ENCODE assay signal across 8 cellular contexts in the genomic region with DNA sequence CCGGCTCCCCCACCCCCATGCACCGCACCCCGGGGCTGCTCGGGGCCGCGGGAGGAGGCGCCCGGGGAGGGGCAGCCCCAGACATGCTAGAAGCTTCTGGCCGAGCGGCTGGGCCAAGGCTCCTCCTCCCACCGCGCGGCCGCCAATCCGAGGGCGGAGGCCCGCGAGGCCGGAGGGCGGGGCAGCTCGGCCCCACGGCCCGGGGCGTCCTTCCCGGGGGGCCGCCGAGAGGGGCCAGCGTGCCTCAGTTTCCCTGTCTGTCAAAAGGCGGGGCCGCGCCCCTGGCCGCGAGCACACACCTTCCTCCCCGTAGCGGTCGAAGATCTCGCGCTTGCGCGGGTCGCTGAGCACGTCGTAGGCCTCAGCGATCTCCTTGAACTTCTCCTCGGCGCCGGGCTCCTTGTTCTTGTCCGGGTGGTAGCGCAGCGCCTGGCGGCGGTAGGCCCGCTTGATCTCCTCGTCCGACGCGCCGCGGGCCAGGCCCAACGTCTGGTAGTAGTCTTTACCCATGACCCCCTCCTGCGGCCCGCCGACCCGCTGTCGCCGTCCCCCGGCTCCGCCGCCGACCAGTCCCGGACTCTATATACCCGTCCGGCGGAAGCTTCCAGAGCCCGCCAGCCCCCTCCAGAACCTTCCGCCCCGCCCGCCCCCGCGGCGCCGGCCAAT. TPM values are rescaled to one million over a fixed set of nuclear protein-coding genes. Genes with fewer than 3 reads are reported as not detected.
A peak's percentile ranks its signal among the peaks of the same experiment; 100 is the strongest.
DNase-seq lines count a peak whose midpoint lies in the region; ATAC-seq and TF ChIP-seq lines count a peak whose summit lies in the region.

Gene DNAJB1 (minus strand): TSS at position 558 of the 666 bp plus-strand sequence. CDS start 48 bp downstream, at position 510.

- CTCF ChIA-PET in CD8-positive, alpha-beta T cell (lab: Charles Lee): interaction anchor here (0.7 to 1.4 kb wide), 6 partner anchors 11 to 103 kb away, joined by 3 to 5 read pairs (median 4); no protein-coding TSS in a partner anchor
- CTCF ChIA-PET in PC-9 (lab: Charles Lee): interaction anchor here (0.7 to 1.7 kb wide), 3 partner anchors 14 to 45 kb away, joined by 3 to 4 read pairs (median 3); no protein-coding TSS in a partner anchor

- H3K79me2 ChIP-seq in PC-9 (ENCODE audit: low read depth): peaks cover 48% of the 10 kb centered on the region

- BruUV-seq in PC-9 (replicated peaks; lab: Mats Ljungman, UMichigan): no TSS peak

- no peaks in the 10 kb centered on the region for H3K9me3 Mint-ChIP-seq in CD8-positive, alpha-beta T cell

- TF ChIP-seq EP300 in gastroesophageal sphincter (IDR thresholded peaks at IDR 0.05): no peak
- TF ChIP-seq EP300 in transverse colon (IDR thresholded peaks at IDR 0.05; ENCODE audit: low read depth): no peak

- POLR2A ChIA-PET in CD8-positive, alpha-beta T cell (lab: Charles Lee): interaction anchor here (0.6 to 5.3 kb wide), 25 partner anchors 9 to 544 kb away, joined by 3 to 133 read pairs (median 4); partner anchors contain the start of genes ADGRE5, DDX39A, GIPC1 and NDUFB7
- POLR2A ChIA-PET in PC-9 (lab: Charles Lee; ENCODE audit: unreplicated experiment): interaction anchor here (0.5 to 1.7 kb wide), 11 partner anchors 9 to 901 kb away, joined by 3 to 25 read pairs (median 6); partner anchors contain the start of gene ADGRE5

- peak; percentile 2 for ATAC-seq in CD8-positive, alpha-beta T cell
- ATAC-seq in HG03342 (IDR thresholded peaks at IDR 0.05; ENCODE audit: unreplicated experiment): peak; percentile 54
- peak; percentile 90 for ATAC-seq in gastroesophageal sphincter

- peaks cover 34% of the 10 kb centered on the region for H4K20me1 ChIP-seq in PC-9 (ENCODE audit: insufficient read depth)

- peak within 1 kb of the TSS; percentile 95 for H3K4me3 Mint-ChIP-seq in CD8-positive, alpha-beta T cell

- in situ Hi-C loops in transverse colon (cut with MboI; ENCODE audit: low pct_ligation_motif_present in 1 of 4, low pct_unique_long_range_greater_than_20kb in 1 of 4, low sequenced_read_pairs in 3 of 4): no loop called here

- peaks cover 68% of the 10 kb centered on the region for H3K4me1 ChIP-seq in CD8-positive, alpha-beta T cell (ENCODE audit: insufficient read depth, low read length)
- H3K4me1 ChIP-seq in PC-9 (replicated peaks; ENCODE audit: insufficient read depth) (peaks cover 46% of the 10 kb centered on the region), gastroesophageal sphincter (peaks cover 0 to 50% (median 30%) of the 10 kb centered on the region in 3 donors), neuron (ENCODE audit: insufficient read depth, low read length) (peaks cover 36% of the 10 kb centered on the region), transverse colon (peaks cover 24 to 65% (median 37%) of the 10 kb centered on the region in 4 donors)

- peaks cover 66% of the 10 kb centered on the region for H3F3A ChIP-seq in PC-9 (ENCODE audit: insufficient read depth, low read depth)

- no peaks in the 10 kb centered on the region for H3K27me3 Mint-ChIP-seq in CD8-positive, alpha-beta T cell (ENCODE audit: low read depth)

- H3K9me2 ChIP-seq in PC-9 (ENCODE audit: insufficient read depth): no peaks in the 10 kb centered on the region

- peaks cover 47% of the 10 kb centered on the region for H3K36me3 Mint-ChIP-seq in CD8-positive, alpha-beta T cell

- TF ChIP-seq CTCF in CD8-positive, alpha-beta T cell (IDR thresholded peaks at IDR 0.05): no peak
- TF ChIP-seq CTCF in PC-9 (conservative IDR thresholded peaks at IDR 0.05) (no peak), gastroesophageal sphincter (IDR thresholded peaks at IDR 0.05) (no peak), transverse colon (IDR thresholded peaks at IDR 0.05) (peak in 1 of 5 experiments; percentile 13)

- peaks cover 36% of the 10 kb centered on the region for H3K36me3 ChIP-seq in CD8-positive, alpha-beta T cell (ENCODE audit: insufficient read depth, low read length)
- H3K36me3 ChIP-seq in PC-9 (ENCODE audit: low read depth) (peaks cover 34% of the 10 kb centered on the region), gastroesophageal sphincter (peaks cover 0 to 39% of the 10 kb centered on the region in 2 donors), neuron (ENCODE audit: insufficient read depth, low read length) (peaks cover 31% of the 10 kb centered on the region), transverse colon (peaks cover 0 to 25% (median 13%) of the 10 kb centered on the region in 4 donors)

- peak; percentile 97 to 98 for TF ChIP-seq POLR2A in gastroesophageal sphincter (IDR thresholded peaks at IDR 0.05)
- peak; percentile 99 for TF ChIP-seq POLR2A in transverse colon (IDR thresholded peaks at IDR 0.05)

- no peaks in the 10 kb centered on the region for H3K9me3 ChIP-seq in CD8-positive, alpha-beta T cell (ENCODE audit: low read length)
- H3K9me3 ChIP-seq in PC-9 (ENCODE audit: insufficient read depth, low read depth) (no peaks in the 10 kb centered on the region), gastroesophageal sphincter (no peaks in the 10 kb centered on the region), neuron (ENCODE audit: low read length) (no peaks in the 10 kb centered on the region), transverse colon (no peaks in the 10 kb centered on the region)

- H3K4me1 Mint-ChIP-seq in CD8-positive, alpha-beta T cell (ENCODE audit: low read depth): peaks cover 67% of the 10 kb centered on the region

- peak within 1 kb of the TSS; percentile 95 for H3K4me2 ChIP-seq in PC-9

- H3K4me3 ChIP-seq in CD8-positive, alpha-beta T cell (ENCODE audit: low read depth, low read length): peak within 1 kb of the TSS; percentile 80
- peak within 1 kb of the TSS; percentile 99 for H3K4me3 ChIP-seq in PC-9
- H3K4me3 ChIP-seq in gastroesophageal sphincter: peak within 1 kb of the TSS; percentile 82 to 94
- peak within 1 kb of the TSS; percentile 88 for H3K4me3 ChIP-seq in neuron (ENCODE audit: low read length)
- H3K4me3 ChIP-seq in transverse colon: peak within 1 kb of the TSS; percentile 64 to 99 (median 94)

- intact Hi-C loops in CD8-positive, alpha-beta T cell (cut with DNase I, micrococcal nuclease): loop anchor here (1.0 to 5.0 kb wide), 6 partner anchors 11 to 381 kb away; partner anchors contain the start of genes TECR (in 2 of the 2), ADGRE5 (in 1 of the 2), DDX39A (in 1 of the 2) and GIPC1 (in 1 of the 2)
- intact Hi-C loops in PC-9 (cut with micrococcal nuclease; ENCODE audit: unreplicated experiment): loop anchor here (1.0 to 10.0 kb wide), 3 partner anchors 38 to 383 kb away; partner anchors contain the start of genes ASF1B and PTGER1
- intact Hi-C loops in transverse colon (cut with DNase I; ENCODE audit: low total_unique reads): loop anchor here (10.0 kb wide), 1 partner anchor 1363 kb away; the partner anchor contains the start of genes IER2 and STX10

- peak within 1 kb of the TSS; percentile 97 for H3K27ac Mint-ChIP-seq in CD8-positive, alpha-beta T cell

- no peaks in the 10 kb centered on the region for H3K27me3 ChIP-seq in CD8-positive, alpha-beta T cell (ENCODE audit: insufficient read depth, low read length)
- H3K27me3 ChIP-seq in PC-9 (ENCODE audit: insufficient read depth, low read depth): no peaks in the 10 kb centered on the region
- no peaks in the 10 kb centered on the region for H3K27me3 ChIP-seq in gastroesophageal sphincter
- no peaks in the 10 kb centered on the region for H3K27me3 ChIP-seq in neuron (ENCODE audit: insufficient read depth, low read length)
- no peaks in the 10 kb centered on the region for H3K27me3 ChIP-seq in transverse colon

- DNase-seq in CD8-positive, alpha-beta T cell: peak in 5 of 7 experiments; percentile 51 to 68 (median 55)
- peak; percentile 86 for DNase-seq in GM19238 (ENCODE audit: insufficient read length, low spot score)
- DNase-seq in PC-9: peak in 1 of 2 experiments; percentile 80
- DNase-seq in activated naive CD4-positive, alpha-beta T cell treated with Interleukin-2 at 50 U/mL for 16 hours: peak; percentile 71
- DNase-seq in transverse colon: peak; percentile 88

- 2% methylated on average over 9 of the region's 82 CpGs; no CpG with 5 or more reads in 1 of the 2 donors for WGBS in gastroesophageal sphincter (ENCODE audit: low coverage in 1 of 2), 2 donors
- WGBS in transverse colon (ENCODE audit: low coverage in 1 of 2), 2 donors: 0% methylated on average over 17 of the region's 82 CpGs; no CpG with 5 or more reads in 1 of the 2 donors

- H3K27ac ChIP-seq in CD8-positive, alpha-beta T cell (ENCODE audit: low read depth, low read length): peak within 1 kb of the TSS; percentile 97
- H3K27ac ChIP-seq in PC-9 (peak within 1 kb of the TSS; percentile 94), gastroesophageal sphincter (peak within 1 kb of the TSS; percentile 96 to 99 (median 98)), transverse colon (peak within 1 kb of the TSS; percentile 98 to 100 (median 100))

- H2AFZ ChIP-seq in PC-9 (peak within 1 kb of the TSS; percentile 80), neuron (ENCODE audit: low read depth, low read length) (no peak within 1 kb of the TSS)

RNA-seq across cellular contexts. Expression of gene DNAJB1, which starts in this region (rescaled TPM):
- total RNA-seq in CD8-positive, alpha-beta T cell: 100 to 1,000 TPM; 963 to 995 TPM
- total RNA-seq in PC-9 (2021) (159 and 199 TPM in 2 replicates), gastroesophageal sphincter (10 to 100 TPM; 59.3 to 72.8 (median 68.2) TPM), transverse colon (100 to 1,000 TPM in 2 of 4 donors, 10 to 100 TPM in 2; 20.3 to 111 (median 93.8) TPM)

Comparison
In these comparisons a context has a peak if more than half of its experiments do, and no peak if none do; other contexts are left out.
1. ATAC-seq: peak in every context shown above with its lines; median percentile 90 in gastroesophageal sphincter; 54 in HG03342; 2 in CD8-positive, alpha-beta T cell.